In the genomic region with DNA sequence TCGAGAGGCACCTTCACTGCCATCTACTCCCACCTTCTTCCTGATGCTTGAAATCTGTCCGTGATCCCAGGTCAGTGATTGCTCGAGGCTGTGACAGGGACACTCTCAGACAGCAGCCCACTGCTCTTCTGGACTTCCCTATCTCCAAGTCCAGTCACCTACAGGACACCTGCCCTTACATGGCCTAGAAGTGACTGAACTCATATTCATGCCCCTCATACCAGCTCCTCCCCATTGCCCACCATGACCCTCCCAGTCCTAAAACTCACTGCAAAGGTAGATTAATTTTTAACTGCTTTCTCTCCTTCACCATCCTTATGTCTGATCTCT, we compare ENCODE assay signal across 8 cellular contexts. TPM values are rescaled to one million over a fixed set of nuclear protein-coding genes. Genes with fewer than 3 reads are reported as not detected.
DNase-seq lines count a peak whose midpoint lies in the region; ATAC-seq, FAIRE-seq and TF ChIP-seq lines count a peak whose summit lies in the region.
"Had no signal": no experiment of that assay in that cellular context is flagged by ENCODE, and none has a peak within 500 bp of the region (broad histone marks: within the 10 kb centered on the region; RNA-seq: fewer than 3 reads in every experiment).

No MANE protein-coding gene starts in this region.

- H4K20me1 ChIP-seq in HepG2 (ENCODE audit: insufficient read depth, low read length), result no peaks in the 10 kb centered on the region

- no peak overlapping the region for H3K27ac ChIP-seq in HepG2 (ENCODE audit: extremely low read length, insufficient read depth, low read length)
- H3K27ac ChIP-seq in upper lobe of left lung, result peak overlapping the region; percentile 99 to 100 (median 100)

- ATAC-seq in HepG2, result no peak
- no peak for ATAC-seq in upper lobe of left lung (ENCODE audit: low FRiP score in 2 of 2)

- H3K4me2 ChIP-seq in HepG2 (ENCODE audit: low read depth, low read length), result peak overlapping the region; percentile 100

- H3K9me3 ChIP-seq in HepG2 (ENCODE audit: low read length) (no peaks in the 10 kb centered on the region), upper lobe of left lung (no peaks in the 10 kb centered on the region), HAP-1 (no peaks in the 10 kb centered on the region)
- H3K9me3 ChIP-seq: BE2C had no signal

- H3K27me3 ChIP-seq in HepG2 (ENCODE audit: control insufficient read depth in 1 of 2, insufficient read depth in 2 of 2, low read length in 2 of 2) (no peaks in the 10 kb centered on the region; a peak in 1 of 5 replicates), upper lobe of left lung (no peaks in the 10 kb centered on the region), HAP-1 (ENCODE audit: low read depth) (no peaks in the 10 kb centered on the region)
- H3K27me3 ChIP-seq: BE2C had no signal

- H3K4me3 ChIP-seq in HepG2 (replicated peaks in 1 of 3; ENCODE audit: insufficient read depth in 1 of 3, low read depth in 2 of 3, low read length in 3 of 3), result peak overlapping the region; percentile 5 to 88 (median 15); a peak in 5 of 6 replicates
- H3K4me3 ChIP-seq in upper lobe of left lung, result no peak overlapping the region
- no peak overlapping the region for H3K4me3 ChIP-seq in HAP-1

- TF ChIP-seq RAD21 in HepG2 (CRISPR knock-in tag; IDR thresholded peaks at IDR 0.05), result no peak

- H3K4me1 Mint-ChIP-seq in activated naive CD4-positive, alpha-beta T cell treated with anti-CD3 and anti-CD28 coated beads, Interleukin-2, amount 50 U/mL, for 24 hours, result peaks cover 85% of the 10 kb centered on the region

- H3K9me3 Mint-ChIP-seq in activated naive CD4-positive, alpha-beta T cell treated with anti-CD3 and anti-CD28 coated beads, Interleukin-2, amount 50 U/mL, for 24 hours, result no peaks in the 10 kb centered on the region

- TF ChIP-seq EP300 in HepG2 (IDR thresholded peaks at IDR 0.05; ENCODE audit: low read depth in 2 of 2, low read length in 2 of 2) (no peak), HepG2 (CRISPR knock-in tag; IDR thresholded peaks at IDR 0.05; ENCODE audit: borderline replicate concordance) (no peak), upper lobe of left lung (IDR thresholded peaks at IDR 0.05) (no peak)

- H3K36me3 ChIP-seq in HepG2 (replicated peaks in 1 of 2; ENCODE audit: control insufficient read depth in 1 of 2, insufficient read depth in 2 of 2, low read length in 2 of 2) (no peaks in the 10 kb centered on the region), upper lobe of left lung (no peaks in the 10 kb centered on the region), HAP-1 (replicated peaks) (no peaks in the 10 kb centered on the region)
- H3K36me3 ChIP-seq: BE2C had no signal

- 0 out of 2 replicates have a peak overlapping the region, but pooled peaks have one; percentile 54 for H3K9ac ChIP-seq in HepG2 (ENCODE audit: insufficient read depth, low read depth, low read length)

- no peak for DNase-seq in activated naive CD4-positive, alpha-beta T cell (lab: John Stamatoyannopoulos, UW)
- DNase-seq in HepG2 (ENCODE audit: low spot score), result no peak
- no peak for DNase-seq in upper lobe of left lung
- no peak for DNase-seq in GM19238 (ENCODE audit: insufficient read length, low spot score)
- DNase-seq in HAP-1 (ENCODE audit: low spot score in 2 of 2), result no peak

- no peaks in the 10 kb centered on the region for H3K27me3 Mint-ChIP-seq in activated naive CD4-positive, alpha-beta T cell treated with anti-CD3 and anti-CD28 coated beads, Interleukin-2, amount 50 U/mL, for 24 hours

- no peak for TF ChIP-seq CTCF in HepG2 (CRISPR knock-in tag; IDR thresholded peaks at IDR 0.05)
- no peak for TF ChIP-seq CTCF in upper lobe of left lung (IDR thresholded peaks at IDR 0.05)

- peak overlapping the region; percentile 48 for H3K4me3 Mint-ChIP-seq in activated naive CD4-positive, alpha-beta T cell treated with anti-CD3 and anti-CD28 coated beads, Interleukin-2, amount 50 U/mL, for 24 hours

- TF ChIP-seq POLR2A in HepG2 (IDR thresholded peaks at IDR 0.05; ENCODE audit: insufficient read depth in 1 of 2, low read depth in 2 of 2, low read length in 2 of 2), result no peak
- no peak for TF ChIP-seq POLR2A in upper lobe of left lung (IDR thresholded peaks at IDR 0.05)

- H3K36me3 Mint-ChIP-seq in activated naive CD4-positive, alpha-beta T cell treated with anti-CD3 and anti-CD28 coated beads, Interleukin-2, amount 50 U/mL, for 24 hours, result no peaks in the 10 kb centered on the region

- POLR2A ChIA-PET in HepG2 (lab: Yijun Ruan, JAX), result no interaction called here

- H2AFZ ChIP-seq in HepG2 (ENCODE audit: low read length), result no peak overlapping the region

- intact Hi-C loops in HepG2 (cut with micrococcal nuclease; ENCODE audit: unreplicated experiment), result no loop called here

- CTCF ChIA-PET in HepG2 (lab: Yijun Ruan, JAX; ENCODE audit: low intra/inter-chr PET ratio, low total read pairs), result interaction anchor here (1.0 kb wide), 1 partner anchor 145 kb away, joined by 3 read pairs; no protein-coding TSS in a partner anchor

- WGBS in HepG2 (ENCODE audit: low lambda C conversion rate), result 3% methylated on average over 3 of the region's 3 CpGs
- WGBS in upper lobe of left lung, 2 donors, result 69 to 71% methylated on average over 3 of the region's 3 CpGs

- FAIRE-seq in HepG2 (lab: Jason Lieb, UNC), result peak; percentile 43

- no peaks in the 10 kb centered on the region for H3K79me2 ChIP-seq in HepG2 (ENCODE audit: insufficient read depth, low read length)

- H3K4me1 ChIP-seq in HepG2 (ENCODE audit: insufficient read depth, low read length) (peaks cover 82% of the 10 kb centered on the region), upper lobe of left lung (peaks cover 83 to 93% (median 90%) of the 10 kb centered on the region in 4 donors), HAP-1 (peaks cover 36% of the 10 kb centered on the region)

- peak overlapping the region; percentile 73 for H3K27ac Mint-ChIP-seq in activated naive CD4-positive, alpha-beta T cell treated with anti-CD3 and anti-CD28 coated beads, Interleukin-2, amount 50 U/mL, for 24 hours

- no TSS peak for BruUV-seq in HepG2 (replicated peaks; lab: Mats Ljungman, UMichigan)

- in situ Hi-C loops in HepG2 (cut with HindIII; ENCODE audit: extremely low pct_ligation_motif_present, low pct_unique_long_range_greater_than_20kb), result loop anchor here (5.0 kb wide), 1 partner anchor 42 kb away; a partner anchor contains a TSS
- in situ Hi-C loops in HAP-1 (cut with MboI; ENCODE audit: low sequenced_read_pairs), result no loop called here

RNA-seq across cellular contexts. Expression of a gene that starts 7.5 kb away (rescaled TPM):
- not detected in 2 replicates for total RNA-seq in HepG2 (2016; rRNA removed; fragmentation: Illumina TruSeq; extraction: Trizol)
- not detected in 2 replicates for total RNA-seq in HepG2 (2016; cell fraction: cytosol; rRNA removed; fragmentation: Illumina TruSeq; extraction: Trizol; ENCODE audit: low read depth)
- total RNA-seq in HepG2 (2016; cell fraction: insoluble cytoplasmic fraction; rRNA removed; fragmentation: Illumina TruSeq; extraction: Trizol), result 0.17 TPM in 1 of 2 replicates, not detected in the other
- not detected in 2 replicates for total RNA-seq in HepG2 (2016; cell fraction: membrane; rRNA removed; fragmentation: Illumina TruSeq; extraction: Trizol)
- total RNA-seq in HepG2 (2016; cell fraction: nucleus; rRNA removed; fragmentation: Illumina TruSeq; extraction: Trizol), result not detected in 2 replicates
- 1.3 and 1.4 TPM in 2 replicates for polyA plus RNA-seq in HepG2 (2011; rRNA removed)
- 0.71 and 1.0 TPM in 2 replicates for polyA plus RNA-seq in HepG2 (2011; cell fraction: cytosol; rRNA removed)
- polyA plus RNA-seq in HepG2 (2011; cell fraction: nucleus; rRNA removed), result 4.4 and 4.7 TPM in 2 replicates
- 0.15 and 0.76 TPM in 2 replicates for polyA plus RNA-seq in HepG2 (2012)
- 0.15 TPM in 1 of 2 replicates, not detected in the other for polyA plus RNA-seq in HepG2 (2016; cell fraction: cytosol; fragmentation: Illumina TruSeq; extraction: Trizol; ENCODE audit: low read depth)
- not detected in 2 replicates for polyA plus RNA-seq in HepG2 (2016; cell fraction: insoluble cytoplasmic fraction; fragmentation: Illumina TruSeq; extraction: Trizol; ENCODE audit: low read depth)
- not detected in 2 replicates for polyA plus RNA-seq in HepG2 (2016; cell fraction: membrane; fragmentation: Illumina TruSeq; extraction: Trizol; ENCODE audit: low read depth)
- polyA plus RNA-seq in HepG2 (2016; cell fraction: nucleus; fragmentation: Illumina TruSeq; extraction: Trizol; ENCODE audit: insufficient read depth, low read depth), result 0.47 TPM in 1 of 2 replicates, not detected in the other
- polyA minus RNA-seq in HepG2 (2011; rRNA and poly(A)+ RNA removed; ENCODE audit: low replicate concordance), result 0.21 and 0.38 TPM in 2 replicates
- not detected in 2 replicates for polyA minus RNA-seq in HepG2 (2011; cell fraction: cytosol; rRNA and poly(A)+ RNA removed)
- polyA minus RNA-seq in HepG2 (2011; cell fraction: nucleus; rRNA and poly(A)+ RNA removed), result 1.2 TPM in 1 of 2 replicates, not detected in the other
- total RNA-seq in upper lobe of left lung, result 1 to 10 TPM in 1 of 6 donors, under 1 TPM in 4, not detected in 1; 0.46 to 6.3 (median 0.74) TPM

RNA-seq across cellular contexts. Expression of a gene that starts 40.6 kb away (rescaled TPM):
- total RNA-seq in HepG2 (2016; rRNA removed; fragmentation: Illumina TruSeq; extraction: Trizol) (17.4 and 30.9 TPM in 2 replicates), upper lobe of left lung (100 to 1,000 TPM; 112 to 203 (median 143) TPM)
- total RNA-seq in HepG2 (2016; cell fraction: cytosol; rRNA removed; fragmentation: Illumina TruSeq; extraction: Trizol; ENCODE audit: low read depth), result 9.1 and 9.8 TPM in 2 replicates
- 17.4 and 28.9 TPM in 2 replicates for total RNA-seq in HepG2 (2016; cell fraction: insoluble cytoplasmic fraction; rRNA removed; fragmentation: Illumina TruSeq; extraction: Trizol)
- total RNA-seq in HepG2 (2016; cell fraction: membrane; rRNA removed; fragmentation: Illumina TruSeq; extraction: Trizol), result 15.6 and 16.6 TPM in 2 replicates
- total RNA-seq in HepG2 (2016; cell fraction: nucleus; rRNA removed; fragmentation: Illumina TruSeq; extraction: Trizol), result 13.7 and 15.0 TPM in 2 replicates
- 6.9 and 8.0 TPM in 2 replicates for polyA plus RNA-seq in HepG2 (2011; rRNA removed)
- polyA plus RNA-seq in HepG2 (2011; cell fraction: cytosol; rRNA removed), result 4.0 and 5.9 TPM in 2 replicates
- polyA plus RNA-seq in HepG2 (2011; cell fraction: nucleus; rRNA removed), result 2.9 and 3.5 TPM in 2 replicates
- polyA plus RNA-seq in HepG2 (2012), result 13.9 and 16.1 TPM in 2 replicates
- polyA plus RNA-seq in HepG2 (2016; cell fraction: cytosol; fragmentation: Illumina TruSeq; extraction: Trizol; ENCODE audit: low read depth), result 2.6 and 2.8 TPM in 2 replicates
- polyA plus RNA-seq in HepG2 (2016; cell fraction: insoluble cytoplasmic fraction; fragmentation: Illumina TruSeq; extraction: Trizol; ENCODE audit: low read depth), result 46.6 and 52.0 TPM in 2 replicates
- 10.4 and 11.9 TPM in 2 replicates for polyA plus RNA-seq in HepG2 (2016; cell fraction: membrane; fragmentation: Illumina TruSeq; extraction: Trizol; ENCODE audit: low read depth)
- polyA plus RNA-seq in HepG2 (2016; cell fraction: nucleus; fragmentation: Illumina TruSeq; extraction: Trizol; ENCODE audit: insufficient read depth, low read depth), result 24.1 and 24.8 TPM in 2 replicates
- polyA minus RNA-seq in HepG2 (2011; rRNA and poly(A)+ RNA removed; ENCODE audit: low replicate concordance), result 4.5 and 8.4 TPM in 2 replicates
- polyA minus RNA-seq in HepG2 (2011; cell fraction: cytosol; rRNA and poly(A)+ RNA removed), result 6.9 and 7.1 TPM in 2 replicates
- 7.6 and 10.1 TPM in 2 replicates for polyA minus RNA-seq in HepG2 (2011; cell fraction: nucleus; rRNA and poly(A)+ RNA removed)

RNA-seq across cellular contexts. Expression of a gene that starts 47.1 kb away (rescaled TPM):
- total RNA-seq in HepG2 (2016; rRNA removed; fragmentation: Illumina TruSeq; extraction: Trizol) (not detected in 2 replicates), upper lobe of left lung (not detected)
- total RNA-seq in HepG2 (2016; cell fraction: cytosol; rRNA removed; fragmentation: Illumina TruSeq; extraction: Trizol; ENCODE audit: low read depth), result not detected in 2 replicates
- total RNA-seq in HepG2 (2016; cell fraction: insoluble cytoplasmic fraction; rRNA removed; fragmentation: Illumina TruSeq; extraction: Trizol), result not detected in 2 replicates
- total RNA-seq in HepG2 (2016; cell fraction: membrane; rRNA removed; fragmentation: Illumina TruSeq; extraction: Trizol), result not detected in 2 replicates
- total RNA-seq in HepG2 (2016; cell fraction: nucleus; rRNA removed; fragmentation: Illumina TruSeq; extraction: Trizol), result not detected in 2 replicates
- not detected in 2 replicates for polyA plus RNA-seq in HepG2 (2011; rRNA removed)
- polyA plus RNA-seq in HepG2 (2011; cell fraction: cytosol; rRNA removed), result not detected in 2 replicates
- polyA plus RNA-seq in HepG2 (2011; cell fraction: nucleus; rRNA removed), result not detected in 2 replicates
- not detected in 2 replicates for polyA plus RNA-seq in HepG2 (2012)
- polyA plus RNA-seq in HepG2 (2016; cell fraction: cytosol; fragmentation: Illumina TruSeq; extraction: Trizol; ENCODE audit: low read depth), result not detected in 2 replicates
- not detected in 2 replicates for polyA plus RNA-seq in HepG2 (2016; cell fraction: insoluble cytoplasmic fraction; fragmentation: Illumina TruSeq; extraction: Trizol; ENCODE audit: low read depth)
- polyA plus RNA-seq in HepG2 (2016; cell fraction: membrane; fragmentation: Illumina TruSeq; extraction: Trizol; ENCODE audit: low read depth), result not detected in 2 replicates
- not detected in 2 replicates for polyA plus RNA-seq in HepG2 (2016; cell fraction: nucleus; fragmentation: Illumina TruSeq; extraction: Trizol; ENCODE audit: insufficient read depth, low read depth)
- polyA minus RNA-seq in HepG2 (2011; rRNA and poly(A)+ RNA removed; ENCODE audit: low replicate concordance), result not detected in 2 replicates
- polyA minus RNA-seq in HepG2 (2011; cell fraction: cytosol; rRNA and poly(A)+ RNA removed), result not detected in 2 replicates
- polyA minus RNA-seq in HepG2 (2011; cell fraction: nucleus; rRNA and poly(A)+ RNA removed), result not detected in 2 replicates
- total RNA-seq: T-helper 1 cell treated with Interleukin-12 subunit alpha and Interleukin-12 subunit beta and Interleukin-4 antibody, amounts not matched to agents 30 ng/mL and 1 ng/mL, for 36 hours had no signal

RNA-seq across cellular contexts. Expression of a gene that starts 51.5 kb away (rescaled TPM):
- total RNA-seq in HepG2 (2016; rRNA removed; fragmentation: Illumina TruSeq; extraction: Trizol) (not detected in 2 replicates), upper lobe of left lung (not detected)
- not detected in 2 replicates for total RNA-seq in HepG2 (2016; cell fraction: cytosol; rRNA removed; fragmentation: Illumina TruSeq; extraction: Trizol; ENCODE audit: low read depth)
- total RNA-seq in HepG2 (2016; cell fraction: insoluble cytoplasmic fraction; rRNA removed; fragmentation: Illumina TruSeq; extraction: Trizol), result not detected in 2 replicates
- not detected in 2 replicates for total RNA-seq in HepG2 (2016; cell fraction: membrane; rRNA removed; fragmentation: Illumina TruSeq; extraction: Trizol)
- total RNA-seq in HepG2 (2016; cell fraction: nucleus; rRNA removed; fragmentation: Illumina TruSeq; extraction: Trizol), result not detected in 2 replicates
- polyA plus RNA-seq in HepG2 (2011; rRNA removed), result not detected in 2 replicates
- not detected in 2 replicates for polyA plus RNA-seq in HepG2 (2011; cell fraction: cytosol; rRNA removed)
- not detected in 2 replicates for polyA plus RNA-seq in HepG2 (2011; cell fraction: nucleus; rRNA removed)
- not detected in 2 replicates for polyA plus RNA-seq in HepG2 (2012)
- not detected in 2 replicates for polyA plus RNA-seq in HepG2 (2016; cell fraction: cytosol; fragmentation: Illumina TruSeq; extraction: Trizol; ENCODE audit: low read depth)
- not detected in 2 replicates for polyA plus RNA-seq in HepG2 (2016; cell fraction: insoluble cytoplasmic fraction; fragmentation: Illumina TruSeq; extraction: Trizol; ENCODE audit: low read depth)
- polyA plus RNA-seq in HepG2 (2016; cell fraction: membrane; fragmentation: Illumina TruSeq; extraction: Trizol; ENCODE audit: low read depth), result not detected in 2 replicates
- not detected in 2 replicates for polyA plus RNA-seq in HepG2 (2016; cell fraction: nucleus; fragmentation: Illumina TruSeq; extraction: Trizol; ENCODE audit: insufficient read depth, low read depth)
- not detected in 2 replicates for polyA minus RNA-seq in HepG2 (2011; rRNA and poly(A)+ RNA removed; ENCODE audit: low replicate concordance)
- not detected in 2 replicates for polyA minus RNA-seq in HepG2 (2011; cell fraction: cytosol; rRNA and poly(A)+ RNA removed)
- polyA minus RNA-seq in HepG2 (2011; cell fraction: nucleus; rRNA and poly(A)+ RNA removed), result not detected in 2 replicates
- total RNA-seq: T-helper 1 cell treated with Interleukin-12 subunit alpha and Interleukin-12 subunit beta and Interleukin-4 antibody, amounts not matched to agents 30 ng/mL and 1 ng/mL, for 36 hours had no signal

Comparison
In these comparisons a context has a peak if more than half of its experiments do, and no peak if none do; other contexts are left out.
1. H3K4me3 ChIP-seq: peak in HepG2 (3 of 3); none in upper lobe of left lung (0 of 4) and HAP-1 (single experiment).